10 cellular contexts compared by ENCODE assay signal in the genomic region with DNA sequence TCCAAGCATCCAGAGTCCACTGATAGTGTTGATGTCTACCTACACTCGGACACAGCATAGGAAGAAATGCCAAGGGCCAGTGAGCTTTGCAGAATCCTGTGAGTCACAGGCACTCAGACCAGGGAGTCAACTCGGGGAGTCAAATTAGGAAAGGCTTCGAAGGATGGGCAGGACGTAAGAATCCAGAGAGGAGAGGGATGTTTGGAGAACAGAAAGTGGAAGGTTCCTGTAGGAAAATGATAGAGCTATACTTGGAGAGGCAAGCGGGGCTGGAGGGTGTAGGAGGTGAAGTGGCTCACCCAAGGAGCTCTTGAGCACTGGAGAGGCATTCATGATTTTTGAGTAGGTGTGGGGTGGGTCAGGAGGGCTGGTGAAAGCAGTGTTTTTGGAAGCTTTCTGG. TPM values are rescaled to one million over a fixed set of nuclear protein-coding genes. Genes with fewer than 3 reads are reported as not detected.
A peak's percentile ranks its signal among the peaks of the same experiment; 100 is the strongest.
DNase-seq lines count a peak whose midpoint lies in the region; ATAC-seq, FAIRE-seq and TF ChIP-seq lines count a peak whose summit lies in the region.
"Had no signal": no experiment of that assay in that cellular context is flagged by ENCODE, and none has a peak within 500 bp of the region (broad histone marks: within the 10 kb centered on the region; RNA-seq: fewer than 3 reads in every experiment).

No MANE protein-coding gene starts in this region.

- H3K9ac ChIP-seq in HUES64 (ENCODE audit: low read depth, low read length), result no peak overlapping the region

- no peak for TF ChIP-seq POLR2A in tibial nerve (IDR thresholded peaks at IDR 0.05)

- H3K4me1 Mint-ChIP-seq in chondrocyte (ENCODE audit: low read depth) (peaks cover 19% of the 10 kb centered on the region), mesothelial cell of epicardium (peaks cover 16% of the 10 kb centered on the region)
- H3K4me1 Mint-ChIP-seq in activated naive CD8-positive, alpha-beta T cell treated with anti-CD3 and anti-CD28 coated beads for 36 hours, result peaks cover 14% of the 10 kb centered on the region

- intact Hi-C loops in left lung (cut with DNase I), result no loop called here

- peak; percentile 18 for DNase-seq in chondrocyte (ENCODE audit: low spot score)
- DNase-seq in left lung, result no peak
- DNase-seq in tibial nerve (ENCODE audit: low spot score in 2 of 2), result no peak
- no peak for DNase-seq in mesothelial cell of epicardium (ENCODE audit: low spot score in 2 of 2, unreplicated experiment in 2 of 2)
- no peak for DNase-seq in HTR-8/SVneo (ENCODE audit: insufficient read length, low spot score)
- DNase-seq in activated naive CD8-positive, alpha-beta T cell treated with anti-CD3 and anti-CD28 coated beads for 36 hours, result no peak
- DNase-seq: naive B cell had no signal

- H3K27ac ChIP-seq in HUES64 (ENCODE audit: low read depth, low read length) (no peak overlapping the region), left lung (peak overlapping the region; percentile 97 to 100), tibial nerve (peak overlapping the region in 3 of 4 donors; percentile 50 to 99 (median 96))

- H3K9me3 Mint-ChIP-seq in chondrocyte (ENCODE audit: low read depth) (no peaks in the 10 kb centered on the region), mesothelial cell of epicardium (no peaks in the 10 kb centered on the region)
- no peaks in the 10 kb centered on the region for H3K9me3 Mint-ChIP-seq in activated naive CD8-positive, alpha-beta T cell treated with anti-CD3 and anti-CD28 coated beads for 36 hours
- H3K9me3 Mint-ChIP-seq: naive B cell; T-helper 2 cell treated with Interferon-gamma antibody and Interleukin-4, amounts not matched to agents 5 μg/mL and 100 μg/mL, for 36 hours had no signal

- H3K36me3 ChIP-seq in HUES64 (ENCODE audit: insufficient read depth, low read length) (peaks cover 62% of the 10 kb centered on the region), left lung (peaks cover 0 to 46% of the 10 kb centered on the region in 2 donors), tibial nerve (peaks cover 0 to 24% (median 5%) of the 10 kb centered on the region in 3 donors)

- H3K27me3 Mint-ChIP-seq in chondrocyte (ENCODE audit: low read depth), result no peaks in the 10 kb centered on the region
- no peaks in the 10 kb centered on the region for H3K27me3 Mint-ChIP-seq in mesothelial cell of epicardium (ENCODE audit: low read depth)
- no peaks in the 10 kb centered on the region for H3K27me3 Mint-ChIP-seq in activated naive CD8-positive, alpha-beta T cell treated with anti-CD3 and anti-CD28 coated beads for 36 hours
- H3K27me3 Mint-ChIP-seq: naive B cell had no signal

- peak overlapping the region; percentile 9; the same call in 1 of the 2 replicates for H3K4me3 ChIP-seq in HUES64 (ENCODE audit: low read length)
- H3K4me3 ChIP-seq in left lung, result peak overlapping the region; percentile 10 to 98
- H3K4me3 ChIP-seq in tibial nerve, result peak overlapping the region in 1 of 4 donors; percentile 70

- FAIRE-seq in HTR-8/SVneo (lab: Jason Lieb, UNC), result no peak

- peaks cover 14% of the 10 kb centered on the region for H3K4me1 ChIP-seq in HUES64 (ENCODE audit: insufficient read depth, low read length)
- H3K4me1 ChIP-seq in left lung, result peaks cover 24 to 79% of the 10 kb centered on the region in 2 donors
- H3K4me1 ChIP-seq in tibial nerve, result peaks cover 0 to 81% (median 50%) of the 10 kb centered on the region in 4 donors

- H3K27me3 ChIP-seq in HUES64 (ENCODE audit: insufficient read depth, low read length) (no peaks in the 10 kb centered on the region), left lung (no peaks in the 10 kb centered on the region), tibial nerve (no peaks in the 10 kb centered on the region)

- no peak overlapping the region for H3K27ac Mint-ChIP-seq in chondrocyte (ENCODE audit: unreplicated experiment)
- H3K27ac Mint-ChIP-seq in mesothelial cell of epicardium, result no peak overlapping the region
- no peak overlapping the region for H3K27ac Mint-ChIP-seq in activated naive CD8-positive, alpha-beta T cell treated with anti-CD3 and anti-CD28 coated beads for 36 hours
- H3K27ac Mint-ChIP-seq: naive B cell; T-helper 2 cell treated with Interferon-gamma antibody and Interleukin-4, amounts not matched to agents 5 μg/mL and 100 μg/mL, for 36 hours had no signal

- peaks cover 13% of the 10 kb centered on the region for H3K36me3 Mint-ChIP-seq in chondrocyte (ENCODE audit: low read depth)
- H3K36me3 Mint-ChIP-seq in mesothelial cell of epicardium, result peaks cover 1% of the 10 kb centered on the region
- H3K36me3 Mint-ChIP-seq in activated naive CD8-positive, alpha-beta T cell treated with anti-CD3 and anti-CD28 coated beads for 36 hours, result peaks cover 8% of the 10 kb centered on the region
- H3K36me3 Mint-ChIP-seq: naive B cell had no signal

- no peak for TF ChIP-seq CTCF in chondrocyte (IDR thresholded peaks at IDR 0.05)
- TF ChIP-seq CTCF in left lung (IDR thresholded peaks at IDR 0.05), result no peak
- no peak for TF ChIP-seq CTCF in tibial nerve (IDR thresholded peaks at IDR 0.05)
- TF ChIP-seq CTCF in mesothelial cell of epicardium (IDR thresholded peaks at IDR 0.05; ENCODE audit: unreplicated experiment), result no peak

- no peak for TF ChIP-seq EP300 in tibial nerve (IDR thresholded peaks at IDR 0.05)

- ATAC-seq in left lung, result peak; percentile 1

- H3K9me3 ChIP-seq in HUES64 (ENCODE audit: insufficient read depth, low read depth, low read length), result no peaks in the 10 kb centered on the region
- H3K9me3 ChIP-seq in left lung, result no peaks in the 10 kb centered on the region
- no peaks in the 10 kb centered on the region for H3K9me3 ChIP-seq in tibial nerve

- WGBS in HUES64, result 86% methylated on average over 5 of the region's 5 CpGs
- 38 to 52% methylated on average over 5 of the region's 5 CpGs for WGBS in tibial nerve, 2 donors

- H3K4me3 Mint-ChIP-seq in chondrocyte (ENCODE audit: unreplicated experiment), result no peak overlapping the region
- no peak overlapping the region for H3K4me3 Mint-ChIP-seq in mesothelial cell of epicardium
- H3K4me3 Mint-ChIP-seq in activated naive CD8-positive, alpha-beta T cell treated with anti-CD3 and anti-CD28 coated beads for 36 hours, result no peak overlapping the region
- H3K4me3 Mint-ChIP-seq: T-helper 2 cell treated with Interferon-gamma antibody and Interleukin-4, amounts not matched to agents 5 μg/mL and 100 μg/mL, for 36 hours had no signal

RNA-seq across cellular contexts. Expression of gene ZYX, which starts 3.0 kb away (rescaled TPM):
- 154 TPM for polyA plus RNA-seq in HUES64 (2013, experiment 1 of 2)
- 147 TPM for polyA plus RNA-seq in HUES64 (2013, experiment 2 of 2)
- total RNA-seq in chondrocyte (241 to 386 TPM (median 384 TPM) in 3 replicates), left lung (100 to 1,000 TPM; 180 to 307 TPM), tibial nerve (10 to 100 TPM; 57.5 to 96.9 (median 72.7) TPM), mesothelial cell of epicardium (284 to 295 TPM (median 290 TPM) in 3 replicates)
- 100 to 1,000 TPM; 116 to 118 TPM for total RNA-seq in activated naive CD8-positive, alpha-beta T cell treated with anti-CD3 and anti-CD28 coated beads for 36 hours

RNA-seq across cellular contexts. Expression of gene FAM131B, which starts 21.6 kb away (rescaled TPM):
- 14.9 TPM for polyA plus RNA-seq in HUES64 (2013, experiment 1 of 2)
- 16.0 TPM for polyA plus RNA-seq in HUES64 (2013, experiment 2 of 2)
- total RNA-seq in chondrocyte (3.0 to 4.0 TPM (median 3.1 TPM) in 3 replicates), left lung (1 to 10 TPM in 1 of 2 donors, under 1 TPM in 1; 0.60 to 1.6 TPM), tibial nerve (1 to 10 TPM; 1.2 to 9.0 (median 1.5) TPM), mesothelial cell of epicardium (5.6 to 6.1 TPM (median 5.8 TPM) in 3 replicates)
- 1 to 10 TPM; 1.7 to 2.0 TPM for total RNA-seq in activated naive CD8-positive, alpha-beta T cell treated with anti-CD3 and anti-CD28 coated beads for 36 hours

RNA-seq across cellular contexts. Expression of gene EPHA1, which starts 24.5 kb away (rescaled TPM):
- 68.9 TPM for polyA plus RNA-seq in HUES64 (2013, experiment 1 of 2)
- 65.9 TPM for polyA plus RNA-seq in HUES64 (2013, experiment 2 of 2)
- total RNA-seq in chondrocyte, result not detected in 3 replicates
- total RNA-seq in left lung, result 10 to 100 TPM; 11.6 to 16.1 TPM
- 1 to 10 TPM in 1 of 4 donors, under 1 TPM in 1, not detected in 2; 0.87 to 3.6 TPM for total RNA-seq in tibial nerve
- total RNA-seq in mesothelial cell of epicardium, result 23.2 to 28.8 TPM (median 27.3 TPM) in 3 replicates
- 1 to 10 TPM; 2.3 to 3.4 TPM for total RNA-seq in activated naive CD8-positive, alpha-beta T cell treated with anti-CD3 and anti-CD28 coated beads for 36 hours
- total RNA-seq: NCI-H460 had no signal

RNA-seq across cellular contexts. Expression of gene TAS2R60, which starts 59.1 kb away (rescaled TPM):
- polyA plus RNA-seq in HUES64 (2013, experiment 1 of 2), result not detected
- not detected for polyA plus RNA-seq in HUES64 (2013, experiment 2 of 2)
- not detected in 3 replicates for total RNA-seq in chondrocyte
- total RNA-seq in left lung, result not detected
- not detected for total RNA-seq in tibial nerve
- not detected in 3 replicates for total RNA-seq in mesothelial cell of epicardium
- total RNA-seq in activated naive CD8-positive, alpha-beta T cell treated with anti-CD3 and anti-CD28 coated beads for 36 hours, result not detected
- total RNA-seq: NCI-H460 had no signal
